In the genomic region with DNA sequence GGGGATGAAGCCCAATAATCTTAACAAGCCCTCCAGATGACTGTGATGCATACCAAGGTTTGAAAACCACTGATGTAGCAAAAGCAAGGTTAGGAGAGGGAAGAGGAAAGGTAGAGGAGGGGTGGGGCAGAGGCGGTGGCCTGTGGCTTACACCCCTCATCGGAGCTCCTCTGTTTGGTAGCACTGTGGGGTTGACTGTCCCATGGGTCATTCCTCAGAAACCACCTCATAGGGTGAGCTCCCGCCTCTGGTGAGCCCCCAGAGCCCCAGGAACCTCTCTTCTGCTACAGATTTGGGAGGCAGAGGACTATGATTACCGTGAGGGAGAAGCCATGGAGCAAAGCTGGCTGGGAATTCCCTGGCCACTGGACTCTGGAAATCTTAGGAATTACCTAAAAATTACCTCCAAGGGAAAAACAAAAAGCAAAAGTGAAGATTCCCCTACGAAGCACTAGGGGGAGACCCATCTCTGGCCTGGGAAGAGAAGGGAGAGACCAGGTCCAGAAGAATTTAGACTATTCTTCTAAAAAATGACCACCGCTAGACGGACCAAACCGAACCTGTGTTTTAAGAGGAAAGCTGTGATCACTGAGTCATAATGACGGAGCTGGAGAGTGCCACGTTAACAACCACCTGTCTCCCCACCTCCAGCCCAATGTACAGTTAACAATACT, we compare ENCODE assay signal across 8 cellular contexts. TPM values are rescaled to one million over a fixed set of nuclear protein-coding genes. Genes with fewer than 3 reads are reported as not detected.
DNase-seq lines count a peak whose midpoint lies in the region; ATAC-seq and TF ChIP-seq lines count a peak whose summit lies in the region.

No MANE protein-coding gene starts in this region.

- TF ChIP-seq CTCF in LNCaP clone FGC (IDR thresholded peaks at IDR 0.05; ENCODE audit: control insufficient read depth, extremely low read depth, insufficient read depth) = peak; percentile 48
- TF ChIP-seq CTCF in neural crest cell (conservative IDR thresholded peaks at IDR 0.05) = peak; percentile 57

- H3K36me3 Mint-ChIP-seq in neural crest cell (ENCODE audit: low read depth) = no peaks in the 10 kb centered on the region

- ATAC-seq in GM18517 (IDR thresholded peaks at IDR 0.05; ENCODE audit: unreplicated experiment) = no peak

- H3K27me3 Mint-ChIP-seq in neural crest cell (ENCODE audit: low read depth) = peaks cover 87% of the 10 kb centered on the region

- H3K4me1 Mint-ChIP-seq in neural crest cell = peaks cover 4% of the 10 kb centered on the region

- no peak overlapping the region for H3K27ac Mint-ChIP-seq in neural crest cell (ENCODE audit: unreplicated experiment)

- H3K4me3 ChIP-seq in LNCaP clone FGC (ENCODE audit: low read depth, low read length) = no peak overlapping the region

- peak; percentile 67 for DNase-seq in ELR (ENCODE audit: low read depth)
- no peak for DNase-seq in LNCaP clone FGC (ENCODE audit: low read depth)
- DNase-seq in cerebellum (ENCODE audit: low spot score) = peak; percentile 17
- no peak for DNase-seq in neural crest cell (ENCODE audit: low read depth, low spot score)
- no peak for DNase-seq in stimulated activated CD4-positive, alpha-beta T cell treated with anti-CD3 and anti-CD28 coated beads, Interleukin-4, amount 100 ng/mL, for 1 hour
- DNase-seq in kidney glomerular epithelial cell (lab: John Stamatoyannopoulos, UW) = no peak
- DNase-seq in GM19238 (ENCODE audit: insufficient read length, low spot score) = no peak

- no peaks in the 10 kb centered on the region for H3K9me3 Mint-ChIP-seq in neural crest cell

- peak overlapping the region; percentile 66 for H3K4me3 Mint-ChIP-seq in neural crest cell

RNA-seq across cellular contexts. Expression of a gene that starts 1.5 kb away (rescaled TPM):
- total RNA-seq in cerebellum (2.7 TPM), neural crest cell (1.2 and 1.4 TPM in 2 replicates)

RNA-seq across cellular contexts. Expression of a gene that starts 35.6 kb away (rescaled TPM):
- total RNA-seq in cerebellum (2.5 TPM), neural crest cell (7.6 and 8.6 TPM in 2 replicates)

Comparison
In these comparisons a context has a peak if more than half of its experiments do, and no peak if none do; other contexts are left out.
1. DNase-seq: peak in ELR (single experiment) and cerebellum (single experiment); none in LNCaP clone FGC (single experiment), neural crest cell (single experiment), stimulated activated CD4-positive, alpha-beta T cell treated with anti-CD3 and anti-CD28 coated beads, Interleukin-4, amount 100 ng/mL, for 1 hour (single experiment), kidney glomerular epithelial cell (single experiment) and GM19238 (single experiment).